In the genomic region with DNA sequence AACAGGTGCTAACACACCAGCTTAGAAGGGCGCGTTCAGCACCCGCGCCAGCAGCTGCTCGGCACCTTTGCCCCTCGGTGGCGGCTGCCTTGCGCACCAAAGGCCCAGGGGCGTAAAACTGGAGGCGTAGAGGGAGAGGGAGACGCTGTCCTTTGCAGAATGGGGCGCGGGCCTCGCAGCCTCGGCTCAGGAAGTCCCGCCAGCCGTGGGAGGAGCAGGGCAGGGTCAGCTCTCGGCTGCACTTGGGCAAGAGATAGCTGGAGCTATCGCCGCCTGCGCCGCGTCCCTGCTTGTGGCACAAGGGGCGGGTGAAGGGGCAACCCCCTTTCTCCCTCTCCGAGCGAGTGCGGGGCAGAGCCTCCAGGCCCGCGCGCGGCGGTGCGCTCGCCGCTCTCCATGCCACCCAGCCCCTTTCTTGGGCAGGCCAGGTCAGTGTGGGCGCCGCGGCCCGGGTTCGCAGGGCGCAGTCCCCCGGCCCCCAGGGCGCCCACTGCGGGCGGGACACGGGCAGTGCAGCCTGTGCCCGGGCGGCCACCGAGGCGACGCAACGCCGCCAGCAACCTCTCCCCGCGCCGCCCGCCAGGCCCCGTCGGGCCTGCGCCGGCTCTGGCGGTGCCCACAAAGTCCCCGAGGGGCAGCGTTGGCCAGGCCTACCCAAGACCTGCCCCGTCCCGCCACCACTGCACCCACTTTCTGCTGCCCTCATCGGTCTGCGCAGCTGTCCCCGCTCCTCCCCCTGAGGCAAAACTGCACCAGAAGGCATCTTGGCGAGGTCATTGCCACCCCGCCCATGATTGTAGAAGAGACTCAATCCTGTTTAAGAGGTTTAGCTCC, we compare ENCODE assay signal across 14 cellular contexts. TPM values are rescaled to one million over a fixed set of nuclear protein-coding genes. Genes with fewer than 3 reads are reported as not detected.
DNase-seq lines count a peak whose midpoint lies in the region; ATAC-seq, FAIRE-seq and TF ChIP-seq lines count a peak whose summit lies in the region.
"Had no signal": no experiment of that assay in that cellular context is flagged by ENCODE, and none has a peak within 500 bp of the region (broad histone marks: within the 10 kb centered on the region; RNA-seq: fewer than 3 reads in every experiment).

No MANE protein-coding gene starts in this region.

- peak overlapping the region; percentile 19 for H3K4me3 ChIP-seq in colonic mucosa
- H3K4me3 ChIP-seq in kidney epithelial cell (ENCODE audit: low read depth, low read length) = peak overlapping the region; percentile 20
- H3K4me3 ChIP-seq in small intestine (ENCODE audit: low read depth in 1 of 2, low read length in 2 of 2) = peak overlapping the region in 1 of 2 donors; percentile 47

- no peaks in the 10 kb centered on the region for H4K20me1 ChIP-seq in H9 (ENCODE audit: control insufficient read depth, insufficient read depth, insufficient read length)

- TF ChIP-seq CTCF in H9 (conservative IDR thresholded peaks at IDR 0.05) (peak; percentile 73), colonic mucosa (IDR thresholded peaks at IDR 0.05) (no peak), kidney epithelial cell (IDR thresholded peaks at IDR 0.05; ENCODE audit: insufficient read depth, low read length, poor library complexity, severe bottlenecking) (no peak)

- H3K56ac ChIP-seq in H9 (ENCODE audit: insufficient read length, low read depth, low read length) = no peak overlapping the region

- no peaks in the 10 kb centered on the region for H3K79me2 ChIP-seq in H9 (ENCODE audit: insufficient read depth, low read length)

- no peak overlapping the region for H3K23ac ChIP-seq in H9 (ENCODE audit: insufficient read length, low read depth, low read length)

- H3K36me3 ChIP-seq in colonic mucosa (no peaks in the 10 kb centered on the region), kidney epithelial cell (ENCODE audit: control insufficient read depth, insufficient read depth, low read length) (no peaks in the 10 kb centered on the region), small intestine (ENCODE audit: control insufficient read depth in 2 of 2, insufficient read depth in 2 of 2, low read length in 2 of 2) (no peaks in the 10 kb centered on the region)
- H3K36me3 ChIP-seq: brain microvascular endothelial cell had no signal

- intact Hi-C loops in colonic mucosa (cut with DNase I) = no loop called here

- H3K27ac Mint-ChIP-seq in H9 = no peak overlapping the region
- H3K27ac Mint-ChIP-seq: stimulated activated naive B cell treated with anti-CD40 and anti-IgM and Interleukin-4, amounts not matched to agents 10 μg/mL and 1 μg/mL and 100 μg/mL, for 72 hours had no signal

- H4K8ac ChIP-seq in H9 (replicated peaks; ENCODE audit: insufficient read length, low read depth, low read length) = no peak overlapping the region

- H3K27me3 ChIP-seq in H9 (ENCODE audit: insufficient read depth, low read length) (peaks cover 2% of the 10 kb centered on the region; the same call in 1 of the 2 replicates), colonic mucosa (peaks cover 16% of the 10 kb centered on the region), kidney epithelial cell (ENCODE audit: control insufficient read depth, insufficient read depth, low read length) (peaks cover 14% of the 10 kb centered on the region), small intestine (ENCODE audit: control insufficient read depth in 2 of 2, insufficient read depth in 2 of 2, low read length in 2 of 2) (peaks cover 0 to 4% of the 10 kb centered on the region in 2 donors)

- H2BK120ac ChIP-seq in H9 (ENCODE audit: low read depth, low read length, poor library complexity, severe bottlenecking) = no peak overlapping the region

- whole genome bisulfite sequencing in H9 (ENCODE audit: extremely low coverage, insufficient read length, low lambda C conversion rate) = no CpG with 5 or more reads among the region's 71 CpGs
- 3 to 9% (median 7%) methylated on average over 47 to 71 of the region's 71 CpGs for WGBS in small intestine, 3 donors

- no peak overlapping the region for H2BK20ac ChIP-seq in H9 (ENCODE audit: low read depth, low read length, poor library complexity, severe bottlenecking)

- H3K79me1 ChIP-seq in H9 (ENCODE audit: insufficient read depth, low read depth, low read length, poor library complexity, severe bottlenecking) = no peaks in the 10 kb centered on the region

- no peak overlapping the region for H3K4ac ChIP-seq in H9 (ENCODE audit: low read depth, low read length)

- H2BK5ac ChIP-seq in H9 (ENCODE audit: insufficient read length, low read length) = no peak overlapping the region

- H3K4me3 Mint-ChIP-seq in H9 = peak overlapping the region; percentile 63 to 72
- H3K4me3 Mint-ChIP-seq: stimulated activated naive B cell treated with anti-CD40 and anti-IgM and Interleukin-4, amounts not matched to agents 10 μg/mL and 1 μg/mL and 100 μg/mL, for 72 hours had no signal

- H3K4me1 ChIP-seq in H9 (ENCODE audit: insufficient read depth, low read length) (no peaks in the 10 kb centered on the region), colonic mucosa (no peaks in the 10 kb centered on the region), small intestine (ENCODE audit: control insufficient read depth in 2 of 2, insufficient read depth in 1 of 2, low read depth in 1 of 2, low read length in 1 of 2) (no peaks in the 10 kb centered on the region)

- H3K36me3 Mint-ChIP-seq in H9 (ENCODE audit: insufficient read depth in 1 of 3, low read depth in 3 of 3) = no peaks in the 10 kb centered on the region; a peak in 1 of 7 replicates
- H3K36me3 Mint-ChIP-seq: stimulated activated naive B cell treated with anti-CD40 and anti-IgM and Interleukin-4, amounts not matched to agents 10 μg/mL and 1 μg/mL and 100 μg/mL, for 72 hours had no signal

- no peak overlapping the region for H3T11ph ChIP-seq in H9 (ENCODE audit: low read length)

- H3K9me3 ChIP-seq in H9 (ENCODE audit: control insufficient read depth, low read depth, low read length) = no peaks in the 10 kb centered on the region
- no peaks in the 10 kb centered on the region for H3K9me3 ChIP-seq in colonic mucosa
- no peaks in the 10 kb centered on the region for H3K9me3 ChIP-seq in small intestine (ENCODE audit: control insufficient read depth, low read depth)

- no peak overlapping the region for H3K18ac ChIP-seq in H9 (ENCODE audit: insufficient read length, low read depth, low read length)

- no peaks in the 10 kb centered on the region for H3K23me2 ChIP-seq in H9 (ENCODE audit: insufficient read length, low read depth, low read length, poor library complexity, severe bottlenecking)

- no peak for FAIRE-seq in small intestine (lab: Jason Lieb, UNC)
- FAIRE-seq: HTR-8/SVneo had no signal

- no peak overlapping the region for H3K9ac ChIP-seq in H9 (ENCODE audit: extremely low read depth, insufficient read length, low read length)
- peak overlapping the region in 1 of 2 donors; percentile 12 for H3K9ac ChIP-seq in colonic mucosa (ENCODE audit: low read depth in 2 of 2, low read length in 2 of 2)

- H3K4me2 ChIP-seq in H9 (ENCODE audit: insufficient read depth, insufficient read length, low read length) = peak overlapping the region; percentile 35

- DNase-seq in H9 (peak; percentile 69), colonic mucosa (no peak), kidney epithelial cell (ENCODE audit: low read depth) (no peak), small intestine (peak; percentile 36)
- DNase-seq in stimulated activated naive CD4-positive, alpha-beta T cell treated with Interleukin-2 at 50 U/mL for 16 hours (lab: John Stamatoyannopoulos, UW) = no peak
- DNase-seq: activated CD8-positive, alpha-beta memory T cell treated with anti-CD3 and anti-CD28 coated beads, Interleukin-2, amount 50 U/mL, for 48 hours; brain microvascular endothelial cell; NCI-H187 treated with DMSO at 0.1 percent for 48 hours; stimulated activated naive B cell treated with anti-CD40 and anti-IgM and Interleukin-4, amounts not matched to agents 10 μg/mL and 1 μg/mL and 100 μg/mL, for 72 hours; T-helper 9 cell had no signal

- H2AK5ac ChIP-seq in H9 (ENCODE audit: insufficient read length, low read length) = no peak overlapping the region

- peak overlapping the region; percentile 33; the same call in 1 of the 2 replicates for H3K14ac ChIP-seq in H9 (ENCODE audit: insufficient read depth, low read length)

- no peak overlapping the region for H4K91ac ChIP-seq in H9 (ENCODE audit: insufficient read length, low read depth, low read length)

- H3K9me3 Mint-ChIP-seq in H9 = no peaks in the 10 kb centered on the region

- no peak overlapping the region for H2BK15ac ChIP-seq in H9 (ENCODE audit: low read depth, low read length)

- no peak overlapping the region for H4K5ac ChIP-seq in H9 (ENCODE audit: insufficient read length, low read depth, low read length)

- no peak overlapping the region for H3K27ac ChIP-seq in H9 (ENCODE audit: insufficient read length, low read depth, low read length)
- no peak overlapping the region for H3K27ac ChIP-seq in colonic mucosa
- no peak overlapping the region for H3K27ac ChIP-seq in small intestine (ENCODE audit: low read depth in 1 of 2, low read length in 1 of 2)
- H3K27ac ChIP-seq: brain microvascular endothelial cell had no signal

- no peaks in the 10 kb centered on the region for H3K4me1 Mint-ChIP-seq in H9
- H3K4me1 Mint-ChIP-seq: stimulated activated naive B cell treated with anti-CD40 and anti-IgM and Interleukin-4, amounts not matched to agents 10 μg/mL and 1 μg/mL and 100 μg/mL, for 72 hours had no signal

- H3K27me3 Mint-ChIP-seq in H9 (ENCODE audit: low read depth) = peaks cover 59% of the 10 kb centered on the region

- H2AFZ ChIP-seq in H9 (ENCODE audit: low read length) = no peak overlapping the region

- H2BK12ac ChIP-seq in H9 (ENCODE audit: insufficient read length, low read depth, low read length) = no peak overlapping the region

- ATAC-seq in HG02840 (IDR thresholded peaks at IDR 0.05; ENCODE audit: low FRiP score, unreplicated experiment) (no peak), GM19324 (IDR thresholded peaks at IDR 0.05; ENCODE audit: low FRiP score, unreplicated experiment) (no peak), HG02870 (IDR thresholded peaks at IDR 0.05; ENCODE audit: unreplicated experiment) (no peak)
- ATAC-seq: stimulated activated naive B cell treated with anti-CD40 and anti-IgM and Interleukin-4, amounts not matched to agents 10 μg/mL and 1 μg/mL and 100 μg/mL, for 72 hours had no signal

RNA-seq across cellular contexts. Expression of gene NEUROD6, which starts 4.1 kb away (rescaled TPM):
- total RNA-seq in H9 (2021) = not detected in 2 replicates
- not detected for total RNA-seq in colonic mucosa
- not detected in 2 replicates for total RNA-seq in kidney epithelial cell
- polyA plus RNA-seq in small intestine = under 1 TPM in 1 of 3 donors, not detected in 2; 0.54 TPM

Comparison
In these comparisons a context has a peak if more than half of its experiments do, and no peak if none do; other contexts are left out.
1. DNase-seq: peak in H9 (single experiment) and small intestine (single experiment); none in colonic mucosa (single experiment), kidney epithelial cell (single experiment) and stimulated activated naive CD4-positive, alpha-beta T cell treated with Interleukin-2 at 50 U/mL for 16 hours (single experiment).